1 cellular context compared by ENCODE assay signal in genomic region chr16:31456988-31457360, GRCh38.
TF ChIP-seq lines count a peak whose summit lies in the region.

No MANE protein-coding gene starts in this region.

TF ChIP-seq in IMR-90, 13 proteins besides CTCF, POLR2A, EP300 and RAD21:
- TF ChIP-seq RFX5 (IDR thresholded peaks at IDR 0.05; ENCODE audit: low read depth, low read length) = no peak
- TF ChIP-seq MXI1 (IDR thresholded peaks at IDR 0.05; ENCODE audit: borderline replicate concordance, low read depth, low read length) = no peak
- no peak for TF ChIP-seq MAFK (IDR thresholded peaks at IDR 0.05; ENCODE audit: low read depth, low read length)
- no peak for TF ChIP-seq MAZ (IDR thresholded peaks at IDR 0.05; ENCODE audit: borderline replicate concordance, low read depth, low read length)
- TF ChIP-seq CEBPB (IDR thresholded peaks at IDR 0.05; ENCODE audit: low read depth, low read length) = no peak
- TF ChIP-seq CHD1 (IDR thresholded peaks at IDR 0.05; ENCODE audit: low read depth, low read length) = no peak
- TF ChIP-seq FOS (IDR thresholded peaks at IDR 0.05; ENCODE audit: low read depth, low read length) = no peak
- TF ChIP-seq SMC3 (IDR thresholded peaks at IDR 0.05; ENCODE audit: low read depth, low read length) = no peak
- no peak for TF ChIP-seq ELK1 (IDR thresholded peaks at IDR 0.05; ENCODE audit: borderline replicate concordance, low read depth, low read length)
- no peak for TF ChIP-seq RCOR1 (IDR thresholded peaks at IDR 0.05; ENCODE audit: insufficient replicate concordance, low read length)
TF ChIP-seq in IMR-90: peak in this region for 0.
